In genomic region chrX:19772759-19773623, GRCh38 we compare ENCODE assay signal across 8 cellular contexts.
A peak's percentile ranks its signal among the peaks of the same experiment; 100 is the strongest.
DNase-seq lines count a peak whose midpoint lies in the region; ATAC-seq and TF ChIP-seq lines count a peak whose summit lies in the region.
"Had no signal": no experiment of that assay in that cellular context is flagged by ENCODE, and none has a peak within 500 bp of the region (broad histone marks: within the 10 kb centered on the region; RNA-seq: fewer than 3 reads in every experiment).

No MANE protein-coding gene starts in this region.

- H3K9me3 Mint-ChIP-seq in activated CD8-positive, alpha-beta T cell treated with anti-CD3 and anti-CD28 coated beads for 36 hours: peaks cover 2% of the 10 kb centered on the region

- no peaks in the 10 kb centered on the region for H3K36me3 ChIP-seq in gastrocnemius medialis

- CTCF ChIA-PET in activated CD8-positive, alpha-beta T cell treated with anti-CD3 and anti-CD28 coated beads for 36 hours (lab: Charles Lee): interaction anchor here (1.3 to 1.5 kb wide), 2 partner anchors 18 to 29 kb away, joined by 3 read pairs; no protein-coding TSS in a partner anchor

- no peaks in the 10 kb centered on the region for H3K27me3 Mint-ChIP-seq in activated CD8-positive, alpha-beta T cell treated with anti-CD3 and anti-CD28 coated beads for 36 hours

- no peak for TF ChIP-seq CTCF in activated CD8-positive, alpha-beta T cell treated with anti-CD3 and anti-CD28 coated beads for 36 hours (IDR thresholded peaks at IDR 0.05)
- no peak for TF ChIP-seq CTCF in gastrocnemius medialis (IDR thresholded peaks at IDR 0.05 in 4 of 5, conservative IDR thresholded peaks at IDR 0.05 in 1 of 5)

- H3K27me3 ChIP-seq in gastrocnemius medialis: no peaks in the 10 kb centered on the region

- peaks cover 0 to 3% of the 10 kb centered on the region in 2 donors for H3K4me1 ChIP-seq in gastrocnemius medialis
- H3K4me1 ChIP-seq: parathyroid adenoma had no signal

- peak overlapping the region; percentile 50 for H3K4me3 Mint-ChIP-seq in activated CD8-positive, alpha-beta T cell treated with anti-CD3 and anti-CD28 coated beads for 36 hours

- peak; percentile 38 for DNase-seq in activated CD8-positive, alpha-beta T cell treated with anti-CD3 and anti-CD28 coated beads for 36 hours
- no peak for DNase-seq in gastrocnemius medialis
- no peak for DNase-seq in NCI-H82 treated with DMSO at 0.1 percent for 48 hours (lab: John Stamatoyannopoulos, UW; ENCODE audit: unreplicated experiment)
- no peak for DNase-seq in OCI-M1 (lab: John Stamatoyannopoulos, UW)

- H3K27ac ChIP-seq in gastrocnemius medialis: peak overlapping the region; percentile 27 to 68 (median 58)
- H3K27ac ChIP-seq: parathyroid adenoma had no signal

- H3K9me3 ChIP-seq in gastrocnemius medialis: no peaks in the 10 kb centered on the region

- POLR2A ChIA-PET in activated CD8-positive, alpha-beta T cell treated with anti-CD3 and anti-CD28 coated beads for 36 hours (lab: Charles Lee): no interaction called here

- ATAC-seq in GM19324 (IDR thresholded peaks at IDR 0.05; ENCODE audit: low FRiP score, unreplicated experiment) (peak; percentile 38), HG03108 (IDR thresholded peaks at IDR 0.05; ENCODE audit: unreplicated experiment) (peak; percentile 27), gastrocnemius medialis (no peak), GM18861 (IDR thresholded peaks at IDR 0.05; ENCODE audit: unreplicated experiment) (no peak)
- peak; percentile 47 for ATAC-seq in activated CD8-positive, alpha-beta T cell treated with anti-CD3 and anti-CD28 coated beads for 36 hours

- no peak for TF ChIP-seq POLR2A in gastrocnemius medialis (IDR thresholded peaks at IDR 0.05)

- H3K4me1 Mint-ChIP-seq in activated CD8-positive, alpha-beta T cell treated with anti-CD3 and anti-CD28 coated beads for 36 hours (ENCODE audit: low read depth): peaks cover 69% of the 10 kb centered on the region

- in situ Hi-C loops in gastrocnemius medialis (cut with MboI; ENCODE audit: low sequenced_read_pairs in 4 of 4): no loop called here

- intact Hi-C loops in activated CD8-positive, alpha-beta T cell treated with anti-CD3 and anti-CD28 coated beads for 36 hours (cut with micrococcal nuclease): no loop called here
- intact Hi-C loops in gastrocnemius medialis (cut with DNase I; ENCODE audit: low total_unique reads): no loop called here

- H3K4me3 ChIP-seq in gastrocnemius medialis: no peak overlapping the region

- H3K36me3 Mint-ChIP-seq in activated CD8-positive, alpha-beta T cell treated with anti-CD3 and anti-CD28 coated beads for 36 hours (ENCODE audit: low read depth): peaks cover 26% of the 10 kb centered on the region

- peak overlapping the region; percentile 92 for H3K27ac Mint-ChIP-seq in activated CD8-positive, alpha-beta T cell treated with anti-CD3 and anti-CD28 coated beads for 36 hours

Comparison
In these comparisons a context has a peak if more than half of its experiments do, and no peak if none do; other contexts are left out.
1. ATAC-seq: peak in GM19324 (single experiment), HG03108 (single experiment) and activated CD8-positive, alpha-beta T cell treated with anti-CD3 and anti-CD28 coated beads for 36 hours (single experiment); none in gastrocnemius medialis (0 of 2) and GM18861 (single experiment).